In genomic region chr4:151097759-151098158, GRCh38 we compare ENCODE assay signal across 1 cellular context.
TF ChIP-seq lines count a peak whose summit lies in the region.

No MANE protein-coding gene starts in this region.

TF ChIP-seq in K562, 482 proteins besides CTCF, POLR2A, EP300 and RAD21:
- TF ChIP-seq ZNF121 (CRISPR knock-in tag; conservative IDR thresholded peaks at IDR 0.05) (peak; percentile 75), ZNF253 (CRISPR knock-in tag; conservative IDR thresholded peaks at IDR 0.05) (no peak)
